In the genomic region with DNA sequence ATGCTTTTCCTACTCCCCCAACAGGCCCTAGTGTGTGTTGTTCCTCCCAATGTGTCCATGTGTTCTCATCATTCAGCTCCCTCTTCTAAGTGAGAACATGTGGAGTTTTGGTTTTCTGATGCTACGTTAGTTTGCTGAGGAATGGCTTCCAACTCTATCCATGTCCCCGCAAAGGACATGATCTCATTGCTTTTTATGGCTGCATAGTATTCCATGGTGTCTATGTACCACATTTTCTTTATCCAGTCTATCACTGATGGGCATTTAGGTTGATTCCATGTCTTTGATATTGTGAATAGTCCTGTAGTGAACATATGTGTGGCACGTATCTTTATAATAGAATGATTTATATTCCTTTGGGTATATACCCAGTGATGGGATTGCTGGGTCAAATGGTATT, we compare ENCODE assay signal across 2 cellular contexts.
DNase-seq lines count a peak whose midpoint lies in the region; ATAC-seq, FAIRE-seq and TF ChIP-seq lines count a peak whose summit lies in the region.
"Not testable (repeated sequence)": the region's sequence is repeated elsewhere in the genome, so short reads cannot be mapped to it uniquely, and the experiment has no call there.

No MANE protein-coding gene starts in this region.

- H3K9ac ChIP-seq in K562 (ENCODE audit: insufficient read depth in 1 of 2, low read depth in 2 of 2, low read length in 2 of 2): not testable (repeated sequence)

- not testable (repeated sequence) for H3K9me3 ChIP-seq in HEK293 (ENCODE audit: control insufficient read depth, insufficient read depth, low read depth, low read length); K562 (replicated peaks; ENCODE audit: control insufficient read depth, insufficient read depth, low read depth, low read length)

- not testable (repeated sequence) for H3K27me3 ChIP-seq in K562 (ENCODE audit: control insufficient read depth in 2 of 2, insufficient read depth in 2 of 2, low read length in 2 of 2)

- not testable (repeated sequence) for H3K79me2 ChIP-seq in K562 (ENCODE audit: control insufficient read depth, insufficient read depth, low read length)

- H4K20me1 ChIP-seq in K562 (replicated peaks; ENCODE audit: control insufficient read depth, insufficient read depth, low read length): not testable (repeated sequence)

- not testable (repeated sequence) for FAIRE-seq in K562 (lab: Jason Lieb, UNC)

- H3K9me1 ChIP-seq in K562 (ENCODE audit: control insufficient read depth, insufficient read depth, low read length): not testable (repeated sequence)

- 65% methylated on average over 3 of the region's 3 CpGs for WGBS in K562 (ENCODE audit: insufficient coverage, low coverage, missing lambda C conversion rate)

- not testable (repeated sequence) for BruUV-seq in K562 (replicated peaks; lab: Mats Ljungman, UMichigan)

- not testable (repeated sequence) for ATAC-seq in K562

- not testable (repeated sequence) for H2AFZ ChIP-seq in K562 (ENCODE audit: low read depth, low read length)

- not testable (repeated sequence) for H3K4me1 ChIP-seq in HEK293 (ENCODE audit: control insufficient read depth, insufficient read depth, low read length)
- peaks cover 7 to 11% of the 10 kb centered on the region in 2 experiments for H3K4me1 ChIP-seq in K562 (replicated peaks in 1 of 2; ENCODE audit: control insufficient read depth in 2 of 2, insufficient read depth in 2 of 2, low read length in 2 of 2)

- intact Hi-C loops in K562 (cut with micrococcal nuclease): not testable (repeated sequence)

- TF ChIP-seq POLR2A in K562 (conservative IDR thresholded peaks at IDR 0.05): not testable (repeated sequence)

- TF ChIP-seq RAD21 in K562 (CRISPR knock-in tag; conservative IDR thresholded peaks at IDR 0.05 in 1 of 2, IDR thresholded peaks at IDR 0.05 in 1 of 2): not testable (repeated sequence)

- not testable (repeated sequence) for H3K27ac ChIP-seq in HEK293 (ENCODE audit: extremely low read depth, low read depth, low read length); K562 (ENCODE audit: extremely low read depth, low read depth, low read length)

- not testable (repeated sequence) for H3K36me3 ChIP-seq in HEK293 (ENCODE audit: control insufficient read depth in 2 of 2, insufficient read depth in 1 of 2, low read length in 2 of 2); K562 (ENCODE audit: control insufficient read depth, insufficient read depth, low read length)

- not testable (repeated sequence) for DNase-seq in K562 (ENCODE audit: extremely low read depth in 1 of 4, low spot score in 3 of 4)

- CTCF ChIA-PET in HEK293 (lab: Yijun Ruan, JAX): interaction anchor here (0.7 kb wide), 1 partner anchor 303 kb away, joined by 3 read pairs; no protein-coding TSS in a partner anchor
- CTCF ChIA-PET in K562 (lab: Yijun Ruan, JAX; ENCODE audit: low intra/inter-chr PET ratio): not testable (repeated sequence)

- TF ChIP-seq EP300 in K562 (IDR thresholded peaks at IDR 0.05; ENCODE audit: low read length): not testable (repeated sequence)

- not testable (repeated sequence) for TF ChIP-seq CTCF in HEK293 (tag by site-specific recombination; IDR thresholded peaks at IDR 0.05); K562 (IDR thresholded peaks at IDR 0.05 in 2 of 3, conservative IDR thresholded peaks at IDR 0.05 in 1 of 3; ENCODE audit: insufficient read depth in 2 of 3, low read depth in 1 of 3, low read length in 3 of 3)

- not testable (repeated sequence) for H3K4me3 ChIP-seq in HEK293 (ENCODE audit: low read depth, low read length); K562

- in situ Hi-C loops in K562 (cut with MboI): not testable (repeated sequence)

- POLR2A ChIA-PET in HEK293 (lab: Yijun Ruan, JAX); K562 (lab: Yijun Ruan, JAX): not testable (repeated sequence)

- H3K4me2 ChIP-seq in K562 (ENCODE audit: insufficient read depth, low read length): not testable (repeated sequence)

TF ChIP-seq in HEK293, 187 proteins besides CTCF, POLR2A, EP300 and RAD21:
- TF ChIP-seq ZNF146 (tag by site-specific recombination; IDR thresholded peaks at IDR 0.05): peak; percentile 73

TF ChIP-seq in K562, 482 proteins besides CTCF, POLR2A, EP300 and RAD21:
- TF ChIP-seq ZNF146 (CRISPR knock-in tag; IDR thresholded peaks at IDR 0.05; ENCODE audit: unreplicated experiment): peak; percentile 53
